In the genomic region with DNA sequence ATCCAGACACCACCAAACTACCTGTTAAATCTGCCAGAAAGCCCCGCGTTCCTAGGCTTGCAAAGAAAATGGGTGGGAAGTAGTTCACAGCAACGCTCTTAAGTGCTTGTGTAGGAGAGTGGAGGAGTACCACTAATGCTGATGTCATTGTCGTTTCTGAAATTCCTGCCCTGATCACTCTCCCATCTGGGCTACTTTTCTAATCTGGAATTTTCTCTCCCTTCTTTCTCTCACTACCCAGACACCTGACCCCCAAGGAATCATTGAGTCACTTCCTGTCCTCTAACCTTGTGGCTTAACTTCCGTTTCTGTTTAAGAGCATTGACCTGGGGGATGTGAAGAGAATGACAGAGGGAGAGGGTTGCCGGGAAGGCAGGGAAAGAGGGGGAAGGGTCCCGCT, we compare ENCODE assay signal across 10 cellular contexts.
DNase-seq lines count a peak whose midpoint lies in the region; ATAC-seq and TF ChIP-seq lines count a peak whose summit lies in the region.
"Had no signal": no experiment of that assay in that cellular context is flagged by ENCODE, and none has a peak within 500 bp of the region (broad histone marks: within the 10 kb centered on the region; RNA-seq: fewer than 3 reads in every experiment).

No MANE protein-coding gene starts in this region.

- H3K4me3 ChIP-seq in upper lobe of right lung, result no peak overlapping the region

- ATAC-seq in Right ventricle myocardium inferior (peak; percentile 16), Right ventricle myocardium superior (ENCODE audit: poor library complexity) (no peak), upper lobe of right lung (peak; percentile 61)

- peaks cover 11% of the 10 kb centered on the region for H3K4me1 ChIP-seq in upper lobe of right lung

- peak overlapping the region; percentile 58 for H3K27ac ChIP-seq in angular gyrus (ENCODE audit: low read depth, low read length)
- H3K27ac ChIP-seq in upper lobe of right lung, result no peak overlapping the region
- H3K27ac ChIP-seq: C4-2B had no signal

- no peaks in the 10 kb centered on the region for H3K36me3 ChIP-seq in upper lobe of right lung

- H3K9me3 ChIP-seq in upper lobe of right lung, result no peaks in the 10 kb centered on the region

- no peak for TF ChIP-seq CTCF in upper lobe of right lung (IDR thresholded peaks at IDR 0.05)

- intact Hi-C loops in Right ventricle myocardium inferior (cut with DNase I) (no loop called here), Right ventricle myocardium superior (cut with DNase I) (no loop called here), upper lobe of right lung (cut with DNase I) (no loop called here)

- DNase-seq in Right ventricle myocardium inferior (ENCODE audit: missing footprints) (no peak), Right ventricle myocardium superior (no peak), kidney tubule cell (ENCODE audit: low spot score) (peak; percentile 87), upper lobe of right lung (no peak), foreskin melanocyte (no peak), midbrain (lab: John Stamatoyannopoulos, UW) (no peak), NCI-H2081 (lab: John Stamatoyannopoulos, UW) (no peak)
- DNase-seq: activated CD8-positive, alpha-beta memory T cell treated with anti-CD3 and anti-CD28 coated beads for 24 hours had no signal

- H3K27me3 ChIP-seq in upper lobe of right lung, result no peaks in the 10 kb centered on the region
